ENCODE assay signal across 1 cellular context in genomic region chr12:120241561-120242274, GRCh38.
TF ChIP-seq lines count a peak whose summit lies in the region.

No MANE protein-coding gene starts in this region.

TF ChIP-seq in HCT116, 20 proteins besides CTCF, POLR2A, EP300 and RAD21 (continued from another document):
- TF ChIP-seq, protein P1, sequence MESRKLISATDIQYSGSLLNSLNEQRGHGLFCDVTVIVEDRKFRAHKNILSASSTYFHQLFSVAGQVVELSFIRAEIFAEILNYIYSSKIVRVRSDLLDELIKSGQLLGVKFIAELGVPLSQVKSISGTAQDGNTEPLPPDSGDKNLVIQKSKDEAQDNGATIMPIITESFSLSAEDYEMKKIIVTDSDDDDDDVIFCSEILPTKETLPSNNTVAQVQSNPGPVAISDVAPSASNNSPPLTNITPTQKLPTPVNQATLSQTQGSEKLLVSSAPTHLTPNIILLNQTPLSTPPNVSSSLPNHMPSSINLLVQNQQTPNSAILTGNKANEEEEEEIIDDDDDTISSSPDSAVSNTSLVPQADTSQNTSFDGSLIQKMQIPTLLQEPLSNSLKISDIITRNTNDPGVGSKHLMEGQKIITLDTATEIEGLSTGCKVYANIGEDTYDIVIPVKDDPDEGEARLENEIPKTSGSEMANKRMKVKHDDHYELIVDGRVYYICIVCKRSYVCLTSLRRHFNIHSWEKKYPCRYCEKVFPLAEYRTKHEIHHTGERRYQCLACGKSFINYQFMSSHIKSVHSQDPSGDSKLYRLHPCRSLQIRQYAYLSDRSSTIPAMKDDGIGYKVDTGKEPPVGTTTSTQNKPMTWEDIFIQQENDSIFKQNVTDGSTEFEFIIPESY (IDR thresholded peaks at IDR 0.05; ENCODE audit: extremely low read depth, insufficient replicate concordance, low read length) = no peak
- TF ChIP-seq ELF1 (IDR thresholded peaks at IDR 0.05; ENCODE audit: borderline replicate concordance, low read depth) (no peak), SP1 (IDR thresholded peaks at IDR 0.05; ENCODE audit: low read depth) (no peak), TCF7L2 (IDR thresholded peaks at IDR 0.05; ENCODE audit: borderline replicate concordance, extremely low read depth, insufficient read depth, insufficient read length) (no peak), JUND (IDR thresholded peaks at IDR 0.05) (no peak)
- TF ChIP-seq, protein P2, sequence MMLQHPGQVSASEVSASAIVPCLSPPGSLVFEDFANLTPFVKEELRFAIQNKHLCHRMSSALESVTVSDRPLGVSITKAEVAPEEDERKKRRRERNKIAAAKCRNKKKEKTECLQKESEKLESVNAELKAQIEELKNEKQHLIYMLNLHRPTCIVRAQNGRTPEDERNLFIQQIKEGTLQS (IDR thresholded peaks at IDR 0.05) = no peak
